ENCODE assay signal across 19 cellular contexts in the genomic region with DNA sequence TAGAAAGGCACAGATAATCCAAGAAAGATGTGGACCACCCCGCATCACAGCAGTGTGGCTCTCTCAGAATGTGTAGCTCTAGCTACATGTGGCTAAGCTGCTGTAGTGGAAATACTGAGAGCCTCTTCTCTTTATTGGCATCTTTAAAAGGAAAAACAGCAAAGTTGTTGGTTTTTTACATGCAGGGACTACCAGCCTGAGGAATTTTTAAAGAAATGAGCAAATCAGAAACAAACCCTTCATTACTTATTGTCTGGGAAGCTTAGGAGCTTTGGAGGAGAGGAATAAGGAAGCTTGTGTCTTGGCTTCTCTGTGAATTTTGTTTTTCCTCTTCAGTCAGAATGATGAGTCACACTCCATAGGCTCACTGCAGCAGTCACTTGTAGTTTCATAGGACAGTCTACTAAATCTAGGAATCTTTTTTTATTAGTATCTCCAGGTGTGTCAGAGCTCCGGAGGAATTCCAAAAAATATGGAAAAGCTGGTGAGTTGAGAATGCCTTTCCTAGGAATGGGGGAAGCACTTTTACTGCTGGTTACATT. TPM values are rescaled to one million over a fixed set of nuclear protein-coding genes. Genes with fewer than 3 reads are reported as not detected.
DNase-seq lines count a peak whose midpoint lies in the region; ATAC-seq and TF ChIP-seq lines count a peak whose summit lies in the region.
"Had no signal": no experiment of that assay in that cellular context is flagged by ENCODE, and none has a peak within 500 bp of the region (broad histone marks: within the 10 kb centered on the region; RNA-seq: fewer than 3 reads in every experiment).

No MANE protein-coding gene starts in this region.

- H3K4me1 ChIP-seq in breast epithelium = no peaks in the 10 kb centered on the region
- H3K4me1 ChIP-seq: lower lobe of right lung had no signal

- H3K36me3 Mint-ChIP-seq in MCF 10A (ENCODE audit: insufficient read depth, unreplicated experiment) = peaks cover 29% of the 10 kb centered on the region

- H3K9me3 Mint-ChIP-seq in MCF 10A (ENCODE audit: unreplicated experiment) = no peaks in the 10 kb centered on the region
- H3K9me3 Mint-ChIP-seq: activated T-helper 17 cell treated with anti-CD3 and anti-CD28 coated beads, Interleukin-2, amount 50 U/mL, for 72 hours; IgD-negative memory B cell; T-helper 1 cell treated with Interleukin-12 subunit alpha and Interleukin-12 subunit beta and Interleukin-4 antibody, amounts not matched to agents 30 μg/mL and 1 μg/mL, for 36 hours; type B pancreatic cell had no signal

- TF ChIP-seq POLR2A in breast epithelium (IDR thresholded peaks at IDR 0.05) = no peak

- H3K27me3 Mint-ChIP-seq in MCF 10A (ENCODE audit: insufficient read depth, unreplicated experiment) = no peaks in the 10 kb centered on the region
- H3K27me3 Mint-ChIP-seq: activated CD4-positive, alpha-beta T cell treated with anti-CD3 and anti-CD28 coated beads for 36 hours; activated T-helper 17 cell treated with anti-CD3 and anti-CD28 coated beads, Interleukin-2, amount 50 U/mL, for 72 hours; IgD-negative memory B cell; type B pancreatic cell had no signal

- H3K9me3 ChIP-seq in breast epithelium = no peaks in the 10 kb centered on the region
- H3K9me3 ChIP-seq: lower lobe of right lung, neutrophil had no signal

- intact Hi-C loops in MCF 10A (cut with micrococcal nuclease) (no loop called here), breast epithelium (cut with DNase I; ENCODE audit: low total_unique reads) (no loop called here)

- peak overlapping the region; percentile 81 for H3K27ac Mint-ChIP-seq in MCF 10A (ENCODE audit: low read depth, unreplicated experiment)
- H3K27ac Mint-ChIP-seq: activated CD4-positive, alpha-beta T cell treated with anti-CD3 and anti-CD28 coated beads for 36 hours; type B pancreatic cell had no signal

- no peak for ATAC-seq in HG03460 (IDR thresholded peaks at IDR 0.05; ENCODE audit: unreplicated experiment)
- ATAC-seq: activated CD4-positive, alpha-beta T cell treated with anti-CD3 and anti-CD28 coated beads for 36 hours; activated T-helper 17 cell treated with anti-CD3 and anti-CD28 coated beads, Interleukin-2, amount 50 U/mL, for 72 hours; lower lobe of right lung had no signal

- no peaks in the 10 kb centered on the region for H3K27me3 ChIP-seq in breast epithelium
- H3K27me3 ChIP-seq: neutrophil had no signal

- peaks cover 7% of the 10 kb centered on the region for H3K4me1 Mint-ChIP-seq in MCF 10A (ENCODE audit: insufficient read depth, unreplicated experiment)

- TF ChIP-seq CTCF in MCF 10A (IDR thresholded peaks at IDR 0.05; ENCODE audit: unreplicated experiment) = no peak
- no peak for TF ChIP-seq CTCF in breast epithelium (IDR thresholded peaks at IDR 0.05)
- no peak for TF ChIP-seq CTCF in foreskin fibroblast (IDR thresholded peaks at IDR 0.05; ENCODE audit: low read depth, low read length)

- no peak overlapping the region for H3K27ac ChIP-seq in breast epithelium
- H3K27ac ChIP-seq: lower lobe of right lung, neutrophil had no signal

- CTCF ChIA-PET in MCF 10A (lab: Yijun Ruan, JAX) = interaction anchor here (1.5 kb wide), 1 partner anchor 100 kb away, joined by 11 read pairs; no protein-coding TSS in a partner anchor

- no peak overlapping the region for H3K4me3 Mint-ChIP-seq in MCF 10A (ENCODE audit: unreplicated experiment)
- H3K4me3 Mint-ChIP-seq: activated CD4-positive, alpha-beta T cell treated with anti-CD3 and anti-CD28 coated beads for 36 hours; activated T-helper 17 cell treated with anti-CD3 and anti-CD28 coated beads, Interleukin-2, amount 50 U/mL, for 72 hours; IgD-negative memory B cell; T-helper 1 cell treated with Interleukin-12 subunit alpha and Interleukin-12 subunit beta and Interleukin-4 antibody, amounts not matched to agents 30 μg/mL and 1 μg/mL, for 36 hours; type B pancreatic cell had no signal

- no TSS peak for BruUV-seq in MCF 10A (replicated peaks; lab: Mats Ljungman, UMichigan)

- H3K4me3 ChIP-seq in breast epithelium (no peak overlapping the region), foreskin fibroblast (ENCODE audit: low read depth in 1 of 2, low read length in 2 of 2) (no peak overlapping the region)
- H3K4me3 ChIP-seq: lower lobe of right lung had no signal

- H3K36me3 ChIP-seq in breast epithelium = no peaks in the 10 kb centered on the region
- H3K36me3 ChIP-seq: lower lobe of right lung had no signal

- DNase-seq in MCF 10A (ENCODE audit: unreplicated experiment) = peak; percentile 13
- no peak for DNase-seq in breast epithelium (ENCODE audit: low spot score in 2 of 2)
- DNase-seq in amniotic stem cell (lab: John Stamatoyannopoulos, UW) = peak; percentile 13
- DNase-seq in foreskin fibroblast = peak; percentile 39 to 70
- DNase-seq in superior temporal gyrus (ENCODE audit: extremely low spot score) = peak; percentile 48
- DNase-seq in SIG-M5 treated with dmso at 0.1 percent for 504 hours (lab: John Stamatoyannopoulos, UW; ENCODE audit: unreplicated experiment) = no peak
- DNase-seq in occipital lobe (lab: John Stamatoyannopoulos, UW) = no peak
- DNase-seq: activated CD4-positive, alpha-beta T cell treated with anti-CD3 and anti-CD28 coated beads for 36 hours; erythroblast; lower lobe of right lung; NCI-H1417; NCI-H446 treated with DMSO at 0.1 percent for 48 hours; OCI-M1 had no signal

- POLR2A ChIA-PET in MCF 10A (lab: Yijun Ruan, JAX) = interaction anchor here (0.6 to 2.7 kb wide), 3 partner anchors 10 to 104 kb away, joined by 3 to 8 read pairs (median 3); no protein-coding TSS in a partner anchor

RNA-seq across cellular contexts. Expression of a gene that starts 27.5 kb away (rescaled TPM):
- total RNA-seq in MCF 10A (2022) = 52.9 and 62.2 TPM in 2 replicates
- 10 to 100 TPM; 50.6 to 59.6 (median 53.3) TPM for total RNA-seq in breast epithelium
- total RNA-seq in occipital lobe = 38.4 TPM

Comparison
In these comparisons a context has a peak if more than half of its experiments do, and no peak if none do; other contexts are left out.
1. DNase-seq: peak in MCF 10A (single experiment), amniotic stem cell (single experiment), foreskin fibroblast (2 of 2) and superior temporal gyrus (single experiment); none in breast epithelium (0 of 2), SIG-M5 treated with dmso at 0.1 percent for 504 hours (single experiment) and occipital lobe (single experiment).